8 cellular contexts compared by ENCODE assay signal in the genomic region with DNA sequence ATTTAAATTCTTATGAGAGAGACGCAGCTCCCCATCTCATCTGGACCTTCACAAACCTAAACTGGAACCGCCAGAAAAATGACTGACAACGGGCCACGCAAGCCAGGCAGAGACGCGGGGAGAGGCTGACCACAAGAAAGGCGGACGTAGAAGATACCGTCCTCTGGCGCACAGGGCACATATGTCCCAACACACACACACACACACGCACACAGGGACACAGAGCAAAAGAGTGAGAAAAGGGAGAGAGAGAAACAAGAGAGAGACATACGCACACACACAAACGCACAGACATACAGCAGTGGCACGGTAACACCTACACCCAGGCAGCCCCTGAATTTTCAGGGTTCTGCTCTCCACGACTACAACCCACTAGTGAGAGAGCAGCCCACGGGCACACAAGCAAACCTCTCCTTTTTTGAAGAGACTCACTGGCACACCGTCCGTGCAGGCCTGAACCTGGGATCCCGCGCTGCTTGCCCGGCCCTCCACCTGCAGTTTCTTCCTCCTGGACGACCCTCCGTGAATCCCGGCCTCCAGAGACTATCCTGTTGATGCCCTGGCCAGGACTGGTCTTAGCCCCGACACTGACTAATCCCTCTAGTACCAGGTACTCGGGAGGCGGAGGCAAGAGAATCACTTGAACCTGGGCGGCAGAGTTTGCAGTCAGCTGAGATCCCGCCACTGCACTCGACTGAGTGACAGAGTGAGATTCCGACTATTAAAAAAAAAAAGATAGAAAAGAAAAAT.
A peak's percentile ranks its signal among the peaks of the same experiment; 100 is the strongest.
DNase-seq lines count a peak whose midpoint lies in the region; ATAC-seq and TF ChIP-seq lines count a peak whose summit lies in the region.
"Not testable (repeated sequence)": the region's sequence is repeated elsewhere in the genome, so short reads cannot be mapped to it uniquely, and the experiment has no call there.

No MANE protein-coding gene starts in this region.

- H3K36me3 Mint-ChIP-seq in activated naive CD4-positive, alpha-beta T cell treated with anti-CD3 and anti-CD28 coated beads, Interleukin-2, amount 10 ng/mL, durations not matched to agents 7 days and 5 days = not testable (repeated sequence)
- H3K36me3 Mint-ChIP-seq in endothelial cell (ENCODE audit: low read depth, unreplicated experiment) = peaks cover 20% of the 10 kb centered on the region

- H3K27ac ChIP-seq in Panc1 (ENCODE audit: low read length) = peak overlapping the region; percentile 83
- H3K27ac ChIP-seq in left lung = peak overlapping the region in 1 of 2 donors; percentile 67
- not testable (repeated sequence) for H3K27ac ChIP-seq in rectal smooth muscle tissue (ENCODE audit: low read depth, low read length); urinary bladder (ENCODE audit: low read depth)

- DNase-seq in G401 (ENCODE audit: low spot score) = peak; percentile 36
- DNase-seq in Panc1 (ENCODE audit: low read depth, low spot score); endothelial cell (ENCODE audit: low spot score); left lung: not testable (repeated sequence)
- peak; percentile 25 for DNase-seq in activated naive CD4-positive, alpha-beta T cell treated with anti-CD3 and anti-CD28 coated beads, Interleukin-2, amount 10 ng/mL, durations not matched to agents 7 days and 5 days

- 57% methylated on average over 31 of the region's 31 CpGs for WGBS in urinary bladder

- in situ Hi-C loops in G401 (cut with HindIII; ENCODE audit: low sequenced_read_pairs); Panc1 (cut with HindIII; ENCODE audit: low pct_unique_long_range_greater_than_20kb, low sequenced_read_pairs): not testable (repeated sequence)

- not testable (repeated sequence) for H3K27me3 ChIP-seq in Panc1 (ENCODE audit: control insufficient read depth, insufficient read depth, low read length); rectal smooth muscle tissue (ENCODE audit: control insufficient read depth, insufficient read depth, low read length)
- H3K27me3 ChIP-seq in left lung = peaks cover 0 to 19% of the 10 kb centered on the region in 2 donors

- peak overlapping the region; percentile 83 for H3K4me3 Mint-ChIP-seq in activated naive CD4-positive, alpha-beta T cell treated with anti-CD3 and anti-CD28 coated beads, Interleukin-2, amount 10 ng/mL, durations not matched to agents 7 days and 5 days
- H3K4me3 Mint-ChIP-seq in endothelial cell (ENCODE audit: unreplicated experiment) = peak overlapping the region; percentile 61

- H3K27ac Mint-ChIP-seq in activated naive CD4-positive, alpha-beta T cell treated with anti-CD3 and anti-CD28 coated beads, Interleukin-2, amount 10 ng/mL, durations not matched to agents 7 days and 5 days; endothelial cell (ENCODE audit: unreplicated experiment): not testable (repeated sequence)

- H3K4me1 Mint-ChIP-seq in activated naive CD4-positive, alpha-beta T cell treated with anti-CD3 and anti-CD28 coated beads, Interleukin-2, amount 10 ng/mL, durations not matched to agents 7 days and 5 days = peaks cover 21% of the 10 kb centered on the region
- peaks cover 16% of the 10 kb centered on the region for H3K4me1 Mint-ChIP-seq in endothelial cell (ENCODE audit: unreplicated experiment)

- ATAC-seq in HG03135 (IDR thresholded peaks at IDR 0.05; ENCODE audit: unreplicated experiment) (peak; percentile 3), left lung (peak; percentile 73)
- not testable (repeated sequence) for ATAC-seq in Panc1

- not testable (repeated sequence) for H3K36me3 ChIP-seq in Panc1 (ENCODE audit: control insufficient read depth, insufficient read depth, low read length); left lung; rectal smooth muscle tissue (ENCODE audit: control insufficient read depth, insufficient read depth, low read length); urinary bladder (ENCODE audit: insufficient read depth)

- H3K27me3 Mint-ChIP-seq in activated naive CD4-positive, alpha-beta T cell treated with anti-CD3 and anti-CD28 coated beads, Interleukin-2, amount 10 ng/mL, durations not matched to agents 7 days and 5 days = peaks cover 47% of the 10 kb centered on the region
- peaks cover 11% of the 10 kb centered on the region for H3K27me3 Mint-ChIP-seq in endothelial cell (ENCODE audit: unreplicated experiment)

- POLR2A ChIA-PET in Panc1 (lab: Charles Lee) = not testable (repeated sequence)

- not testable (repeated sequence) for H3K9me3 ChIP-seq in Panc1 (ENCODE audit: control insufficient read depth, insufficient read depth, low read depth, low read length); left lung

- BruUV-seq in Panc1 (replicated peaks; lab: Mats Ljungman, UMichigan) = not testable (repeated sequence)

- H3K4me3 ChIP-seq in Panc1 (ENCODE audit: low read depth in 2 of 2, low read length in 2 of 2) = peak overlapping the region; percentile 60 to 81
- H3K4me3 ChIP-seq in left lung = peak overlapping the region; percentile 51 to 59
- peak overlapping the region; percentile 80 for H3K4me3 ChIP-seq in rectal smooth muscle tissue (ENCODE audit: low read length)
- H3K4me3 ChIP-seq in urinary bladder (ENCODE audit: low read depth, low read length) = peak overlapping the region; percentile 45

- not testable (repeated sequence) for H3K4me1 ChIP-seq in Panc1 (ENCODE audit: control insufficient read depth, insufficient read depth, low read length); left lung; rectal smooth muscle tissue (ENCODE audit: control insufficient read depth, insufficient read depth, low read length); urinary bladder (ENCODE audit: insufficient read depth)

- intact Hi-C loops in Panc1 (cut with micrococcal nuclease; ENCODE audit: unreplicated experiment); left lung (cut with DNase I): not testable (repeated sequence)

- CTCF ChIA-PET in Panc1 (lab: Charles Lee); activated naive CD4-positive, alpha-beta T cell treated with anti-CD3 and anti-CD28 coated beads, Interleukin-2, amount 10 ng/mL, durations not matched to agents 7 days and 5 days (lab: Charles Lee): not testable (repeated sequence)

- not testable (repeated sequence) for H3K9ac ChIP-seq in rectal smooth muscle tissue (ENCODE audit: low read length)

- not testable (repeated sequence) for H3K9me3 Mint-ChIP-seq in activated naive CD4-positive, alpha-beta T cell treated with anti-CD3 and anti-CD28 coated beads, Interleukin-2, amount 10 ng/mL, durations not matched to agents 7 days and 5 days; endothelial cell (ENCODE audit: unreplicated experiment)

- TF ChIP-seq CTCF in Panc1 (IDR thresholded peaks at IDR 0.05); endothelial cell (IDR thresholded peaks at IDR 0.05; ENCODE audit: unreplicated experiment); left lung (IDR thresholded peaks at IDR 0.05): not testable (repeated sequence)
